ENCODE assay signal across 4 cellular contexts in genomic region chr12:10215951-10216350, GRCh38. TPM values are rescaled to one million over a fixed set of nuclear protein-coding genes. Genes with fewer than 3 reads are reported as not detected.
"Had no signal": no experiment of that assay in that cellular context is flagged by ENCODE, and none has a peak within 500 bp of the region (broad histone marks: within the 10 kb centered on the region; RNA-seq: fewer than 3 reads in every experiment).

No MANE protein-coding gene starts in this region.

RNA-seq across cellular contexts. Expression of gene TMEM52B, which starts 37.1 kb away (rescaled TPM):
- total RNA-seq: activated CD4-positive, alpha-beta T cell treated with anti-CD3 and anti-CD28 coated beads, Interleukin-2, amount 10 ng/mL, durations not matched to agents 24 days and 14 days; Right ventricle myocardium superior; sigmoid colon had no signal
- polyA plus RNA-seq: SK-N-SH had no signal

RNA-seq across cellular contexts. Expression of gene OLR1, which starts 44.0 kb away (rescaled TPM):
- total RNA-seq: activated CD4-positive, alpha-beta T cell treated with anti-CD3 and anti-CD28 coated beads, Interleukin-2, amount 10 ng/mL, durations not matched to agents 24 days and 14 days had no signal
- polyA plus RNA-seq: SK-N-SH had no signal
